20 cellular contexts compared by ENCODE assay signal in genomic region chr14:51022769-51023168, GRCh38.
"Had no signal": no experiment of that assay in that cellular context is flagged by ENCODE, and none has a peak within 500 bp of the region (broad histone marks: within the 10 kb centered on the region; RNA-seq: fewer than 3 reads in every experiment).

No MANE protein-coding gene starts in this region.

- H3K27me3 ChIP-seq: left lung, pancreas, spleen, suprapubic skin had no signal

- H3K27ac ChIP-seq: epithelial cell of prostate, left lung, pancreas, spleen, suprapubic skin, VCaP had no signal

- H3K4me1 ChIP-seq: left lung, pancreas, spleen, suprapubic skin had no signal

- H3K4me3 ChIP-seq: left lung, pancreas, spleen, suprapubic skin had no signal

- DNase-seq: activated CD4-positive, alpha-beta T cell treated with anti-CD3 and anti-CD28 coated beads for 36 hours; activated CD8-positive, alpha-beta memory T cell treated with anti-CD3 and anti-CD28 coated beads, Interleukin-2, amount 50 U/mL, for 4 hours; activated CD8-positive, alpha-beta T cell treated with anti-CD3 and anti-CD28 coated beads for 36 hours; activated gamma-delta T cell treated with Interleukin-2 at 50 U/mL for 16 hours; activated naive CD8-positive, alpha-beta T cell treated with anti-CD3 and anti-CD28 coated beads, Interleukin-2, amount 10 ng/mL, durations not matched to agents 7 days and 5 days; activated T-cell treated with anti-CD3 and anti-CD28 coated beads, Interleukin-2, amount 50 U/mL, for 72 hours; cortex of kidney; effector memory CD8-positive, alpha-beta T cell; left lung; mesenchymal stem cell; pancreas; right cardiac atrium; SK-N-SH; spleen; stimulated activated CD4-positive, alpha-beta T cell treated with anti-CD3 and anti-CD28 coated beads, Interleukin-1b, Interleukin-23, amount 100 ng/mL, for 48 hours; stimulated activated naive CD4-positive, alpha-beta T cell; T-helper 1 cell had no signal

- H3K36me3 ChIP-seq: left lung, pancreas, spleen, suprapubic skin had no signal

- H3K9me3 ChIP-seq: left lung, pancreas, SK-N-SH, spleen, suprapubic skin had no signal

- ATAC-seq: activated CD4-positive, alpha-beta T cell treated with anti-CD3 and anti-CD28 coated beads for 36 hours; activated CD8-positive, alpha-beta T cell treated with anti-CD3 and anti-CD28 coated beads for 36 hours; activated T-cell treated with anti-CD3 and anti-CD28 coated beads, Interleukin-2, amount 50 U/mL, for 72 hours; effector memory CD8-positive, alpha-beta T cell; left lung; pancreas had no signal
